In the genomic region with DNA sequence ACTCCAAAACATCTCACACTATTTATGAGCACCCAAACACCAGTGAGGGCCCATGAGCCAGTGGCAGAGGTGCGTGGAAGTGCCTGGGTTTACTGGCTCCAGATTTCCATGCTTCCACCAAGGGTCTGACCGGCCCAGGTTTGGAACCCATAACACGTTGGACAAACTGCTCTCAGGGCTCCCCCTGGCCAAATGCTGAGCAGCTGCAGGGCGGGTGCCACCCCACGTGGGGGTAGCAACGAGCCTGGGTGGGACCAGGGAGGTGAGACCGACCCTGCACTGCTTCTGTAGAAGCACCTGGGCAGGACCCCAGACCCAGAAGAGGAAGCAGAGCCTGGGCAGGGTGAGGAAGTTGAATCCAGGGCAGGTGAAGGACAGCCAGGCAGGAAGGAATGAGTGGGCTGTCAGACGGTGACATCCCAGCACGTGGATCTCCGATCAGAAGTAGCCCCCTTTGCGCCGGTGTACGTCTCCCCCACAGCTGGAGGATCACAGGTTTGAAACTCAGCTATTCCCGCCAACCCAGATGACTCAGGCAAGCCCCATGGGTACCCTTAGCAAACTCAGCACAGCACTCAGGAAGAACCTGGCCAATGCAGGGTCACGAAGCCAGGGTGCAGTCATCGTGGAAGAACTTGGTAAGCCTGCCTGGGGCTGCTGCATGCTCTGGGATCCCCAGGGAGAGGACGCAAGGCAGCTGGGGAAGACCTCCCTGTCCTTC, we compare ENCODE assay signal across 12 cellular contexts.
DNase-seq lines count a peak whose midpoint lies in the region; ATAC-seq and TF ChIP-seq lines count a peak whose summit lies in the region.
"Had no signal": no experiment of that assay in that cellular context is flagged by ENCODE, and none has a peak within 500 bp of the region (broad histone marks: within the 10 kb centered on the region; RNA-seq: fewer than 3 reads in every experiment).

No MANE protein-coding gene starts in this region.

- H3K4me3 ChIP-seq in coronary artery, result no peak overlapping the region
- H3K4me3 ChIP-seq in gastrocnemius medialis, result no peak overlapping the region

- H3K9me3 Mint-ChIP-seq in Calu3 (ENCODE audit: low read depth, unreplicated experiment), result no peaks in the 10 kb centered on the region

- DNase-seq in coronary artery (ENCODE audit: low spot score) (no peak), gastrocnemius medialis (peak in 1 of 2 donors; percentile 62), Calu3 (no peak)
- DNase-seq: activated CD4-positive, alpha-beta T cell treated with anti-CD3 and anti-CD28 coated beads for 48 hours; DMS153; NCI-H2081 treated with DMSO at 0.1 percent for 48 hours; retina had no signal

- H3K27ac ChIP-seq in coronary artery, result peak overlapping the region; percentile 38 to 57
- peak overlapping the region; percentile 85 to 97 (median 92) for H3K27ac ChIP-seq in gastrocnemius medialis

- TF ChIP-seq POLR2A in gastrocnemius medialis (IDR thresholded peaks at IDR 0.05), result no peak

- no peak overlapping the region for H3K27ac Mint-ChIP-seq in Calu3 (ENCODE audit: unreplicated experiment)

- no peak overlapping the region for H3K4me3 Mint-ChIP-seq in Calu3 (ENCODE audit: low read depth, unreplicated experiment)

- H3K4me1 ChIP-seq in gastrocnemius medialis, result peaks cover 80 to 89% of the 10 kb centered on the region in 2 donors

- no peak for TF ChIP-seq CTCF in coronary artery (IDR thresholded peaks at IDR 0.05)
- TF ChIP-seq CTCF in gastrocnemius medialis (IDR thresholded peaks at IDR 0.05 in 4 of 5, conservative IDR thresholded peaks at IDR 0.05 in 1 of 5), result no peak
- no peak for TF ChIP-seq CTCF in Calu3 (IDR thresholded peaks at IDR 0.05; ENCODE audit: unreplicated experiment)

- no TSS peak for BruUV-seq in Calu3 (replicated peaks; lab: Mats Ljungman, UMichigan)

- no peaks in the 10 kb centered on the region for H3K9me3 ChIP-seq in gastrocnemius medialis

- no peaks in the 10 kb centered on the region for H3K27me3 Mint-ChIP-seq in Calu3 (ENCODE audit: unreplicated experiment)

- no peaks in the 10 kb centered on the region for H3K36me3 ChIP-seq in gastrocnemius medialis

- no peaks in the 10 kb centered on the region for H3K4me1 Mint-ChIP-seq in Calu3 (ENCODE audit: low read depth, unreplicated experiment)

- intact Hi-C loops in gastrocnemius medialis (cut with DNase I; ENCODE audit: low total_unique reads) (no loop called here), Calu3 (cut with micrococcal nuclease; ENCODE audit: unreplicated experiment) (no loop called here)

- no peaks in the 10 kb centered on the region for H3K27me3 ChIP-seq in gastrocnemius medialis

- in situ Hi-C loops in gastrocnemius medialis (cut with MboI; ENCODE audit: low sequenced_read_pairs in 4 of 4), result loop anchor here in 1 of 4 donors (5.0 kb wide), 1 partner anchor 163 kb away; no protein-coding TSS in a partner anchor

- peak; percentile 3 for ATAC-seq in GM18907 (IDR thresholded peaks at IDR 0.05; ENCODE audit: unreplicated experiment)
- peak; percentile 8 for ATAC-seq in HG03571 (IDR thresholded peaks at IDR 0.05; ENCODE audit: unreplicated experiment)
- ATAC-seq in gastrocnemius medialis, result no peak
- no peak for ATAC-seq in GM18858 (IDR thresholded peaks at IDR 0.05; ENCODE audit: unreplicated experiment)
- ATAC-seq in GM21723 (IDR thresholded peaks at IDR 0.05; ENCODE audit: unreplicated experiment), result no peak
- ATAC-seq: Right ventricle myocardium inferior had no signal

- CTCF ChIA-PET in Calu3 (lab: Charles Lee), result interaction anchor here (0.6 kb wide), 2 partner anchors 55 to 460 kb away, joined by 3 read pairs; no protein-coding TSS in a partner anchor

- H3K36me3 Mint-ChIP-seq in Calu3 (ENCODE audit: insufficient read depth, unreplicated experiment), result peaks cover 6% of the 10 kb centered on the region

Comparison
In these comparisons a context has a peak if more than half of its experiments do, and no peak if none do; other contexts are left out.
1. ATAC-seq: peak in GM18907 (single experiment) and HG03571 (single experiment); none in gastrocnemius medialis (0 of 2), GM18858 (single experiment) and GM21723 (single experiment).